Comparison of ENCODE assay signal across 18 cellular contexts in the genomic region with DNA sequence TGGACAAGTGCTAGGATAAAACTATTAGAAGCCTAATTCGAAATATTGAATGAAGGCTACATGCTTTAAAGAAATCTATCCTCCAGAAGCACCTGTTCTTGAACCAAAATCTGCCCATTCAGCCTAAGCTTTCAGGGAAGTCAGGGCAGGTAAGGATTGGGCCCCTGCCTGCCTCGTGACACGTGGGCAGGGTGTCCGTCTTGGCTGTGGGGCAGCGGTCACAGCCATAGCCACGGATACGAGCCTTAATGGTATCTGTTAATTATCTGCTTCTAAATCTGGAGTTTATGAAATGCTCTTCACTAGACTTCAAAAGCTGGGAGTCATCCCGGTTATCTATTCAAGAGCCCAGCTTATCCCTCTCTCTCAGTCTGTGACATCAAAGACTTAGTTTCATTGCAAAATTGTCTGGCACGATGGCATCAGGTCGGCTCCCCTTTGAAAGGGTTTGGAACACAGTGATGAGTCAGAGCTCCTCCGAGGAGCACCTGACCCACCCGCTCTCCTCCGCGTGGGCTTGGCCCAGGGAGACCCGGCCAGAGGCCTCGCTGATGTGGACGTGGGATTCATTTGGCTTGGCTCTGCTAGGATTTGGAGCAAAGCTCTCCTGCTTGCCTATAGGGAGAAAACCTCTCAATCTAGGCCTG.
DNase-seq lines count a peak whose midpoint lies in the region; ATAC-seq, FAIRE-seq and TF ChIP-seq lines count a peak whose summit lies in the region.
"Had no signal": no experiment of that assay in that cellular context is flagged by ENCODE, and none has a peak within 500 bp of the region (broad histone marks: within the 10 kb centered on the region; RNA-seq: fewer than 3 reads in every experiment).

No MANE protein-coding gene starts in this region.

- POLR2A ChIA-PET in HepG2 (lab: Yijun Ruan, JAX), result interaction anchor here (0.6 to 3.0 kb wide), 22 partner anchors 9 to 378 kb away, joined by 3 to 29 read pairs (median 5); no protein-coding TSS in a partner anchor

- H3K9me3 Mint-ChIP-seq in activated CD8-positive, alpha-beta memory T cell treated with anti-CD3 and anti-CD28 coated beads, Interleukin-2, amount 10 ng/mL, durations not matched to agents 7 days and 5 days (ENCODE audit: low read depth), result no peaks in the 10 kb centered on the region
- H3K9me3 Mint-ChIP-seq: GM23338 had no signal

- H3K4me1 Mint-ChIP-seq in activated CD8-positive, alpha-beta memory T cell treated with anti-CD3 and anti-CD28 coated beads, Interleukin-2, amount 10 ng/mL, durations not matched to agents 7 days and 5 days, result no peaks in the 10 kb centered on the region

- H3K4me3 Mint-ChIP-seq in activated CD8-positive, alpha-beta memory T cell treated with anti-CD3 and anti-CD28 coated beads, Interleukin-2, amount 10 ng/mL, durations not matched to agents 7 days and 5 days, result no peak overlapping the region
- H3K4me3 Mint-ChIP-seq: GM23338 had no signal

- H3K4me1 ChIP-seq in HepG2 (ENCODE audit: insufficient read depth, low read length) (peaks cover 52% of the 10 kb centered on the region), smooth muscle cell (ENCODE audit: low read depth) (peaks cover 20% of the 10 kb centered on the region), transverse colon (peaks cover 0 to 9% (median 0%) of the 10 kb centered on the region in 4 donors)

- H3K79me2 ChIP-seq in HepG2 (ENCODE audit: insufficient read depth, low read length) (peaks cover 4% of the 10 kb centered on the region), smooth muscle cell (ENCODE audit: low read depth) (no peaks in the 10 kb centered on the region)

- peak overlapping the region; percentile 73 for H3K4me2 ChIP-seq in HepG2 (ENCODE audit: low read depth, low read length)
- peak overlapping the region; percentile 79 for H3K4me2 ChIP-seq in smooth muscle cell
- H3K4me2 ChIP-seq: GM23338 had no signal

- H3K27ac ChIP-seq in HepG2 (ENCODE audit: extremely low read length, insufficient read depth, low read length) (peak overlapping the region; percentile 68), smooth muscle cell (ENCODE audit: low read depth) (peak overlapping the region; percentile 94), transverse colon (no peak overlapping the region)
- H3K27ac ChIP-seq: C4-2B, SJSA1 had no signal

- no peak for ATAC-seq in activated CD8-positive, alpha-beta memory T cell treated with anti-CD3 and anti-CD28 coated beads, Interleukin-2, amount 10 ng/mL, durations not matched to agents 7 days and 5 days
- peak; percentile 88 for ATAC-seq in HepG2
- ATAC-seq: GM23338 had no signal

- H3F3A ChIP-seq in smooth muscle cell (ENCODE audit: low read depth), result peaks cover 8% of the 10 kb centered on the region

- H3K4me3 ChIP-seq in HepG2 (replicated peaks in 1 of 3; ENCODE audit: insufficient read depth in 1 of 3, low read depth in 2 of 3, low read length in 3 of 3), result peak overlapping the region; percentile 11 to 60 (median 54); a peak in 5 of 6 replicates
- no peak overlapping the region for H3K4me3 ChIP-seq in smooth muscle cell
- no peak overlapping the region for H3K4me3 ChIP-seq in transverse colon
- H3K4me3 ChIP-seq: GM23338, SJSA1 had no signal

- H3K36me3 ChIP-seq in HepG2 (replicated peaks in 1 of 2; ENCODE audit: control insufficient read depth in 1 of 2, insufficient read depth in 2 of 2, low read length in 2 of 2), result no peaks in the 10 kb centered on the region
- H3K36me3 ChIP-seq in smooth muscle cell (ENCODE audit: low read depth), result no peaks in the 10 kb centered on the region
- H3K36me3 ChIP-seq in transverse colon, result no peaks in the 10 kb centered on the region
- H3K36me3 ChIP-seq: SJSA1 had no signal

- DNase-seq in activated CD8-positive, alpha-beta memory T cell treated with anti-CD3 and anti-CD28 coated beads for 24 hours, result peak; percentile 37
- DNase-seq in activated CD8-positive, alpha-beta memory T cell treated with anti-CD3 and anti-CD28 coated beads, Interleukin-2, amount 10 ng/mL, durations not matched to agents 7 days and 5 days, result no peak
- DNase-seq in amniotic epithelial cell (ENCODE audit: low read depth) (peak; percentile 71), HepG2 (ENCODE audit: low spot score) (peak; percentile 98), smooth muscle cell (lab: John Stamatoyannopoulos, UW; ENCODE audit: unreplicated experiment) (no peak), mucosa of gallbladder (ENCODE audit: low spot score) (no peak), transverse colon (no peak)
- no peak for DNase-seq in stimulated activated CD4-positive, alpha-beta T cell treated with anti-CD3 and anti-CD28 coated beads, Interleukin-15, amount 100 ng/mL, for 24 hours
- DNase-seq: DMS79, MV-4-11, NCI-H1436, NCI-H226, NCI-H526 had no signal

- peak overlapping the region; percentile 79 for H2AFZ ChIP-seq in HepG2 (ENCODE audit: low read length)
- H2AFZ ChIP-seq in smooth muscle cell (ENCODE audit: low read depth), result no peak overlapping the region
- H2AFZ ChIP-seq: GM23338 had no signal

- FAIRE-seq in HepG2 (lab: Jason Lieb, UNC), result peak; percentile 68
- FAIRE-seq: A204.1, G401.6 had no signal

- in situ Hi-C loops in HepG2 (cut with HindIII; ENCODE audit: extremely low pct_ligation_motif_present, low pct_unique_long_range_greater_than_20kb), result no loop called here
- in situ Hi-C loops in transverse colon (cut with MboI; ENCODE audit: low pct_ligation_motif_present in 1 of 4, low pct_unique_long_range_greater_than_20kb in 1 of 4, low sequenced_read_pairs in 3 of 4), result no loop called here

- WGBS in HepG2 (ENCODE audit: low lambda C conversion rate), result 7% methylated on average over 11 of the region's 17 CpGs
- WGBS in smooth muscle cell (ENCODE audit: low lambda C conversion rate), result 13% methylated on average over 17 of the region's 17 CpGs
- 81 to 90% methylated on average over 8 to 17 of the region's 17 CpGs for whole genome bisulfite sequencing in transverse colon (ENCODE audit: low coverage in 1 of 2), 2 donors

- intact Hi-C loops in HepG2 (cut with micrococcal nuclease; ENCODE audit: unreplicated experiment), result no loop called here
- intact Hi-C loops in transverse colon (cut with DNase I; ENCODE audit: low total_unique reads), result no loop called here

- peaks cover 40% of the 10 kb centered on the region for H3K27me3 Mint-ChIP-seq in activated CD8-positive, alpha-beta memory T cell treated with anti-CD3 and anti-CD28 coated beads, Interleukin-2, amount 10 ng/mL, durations not matched to agents 7 days and 5 days

- TF ChIP-seq EP300 in HepG2 (IDR thresholded peaks at IDR 0.05; ENCODE audit: low read depth in 2 of 2, low read length in 2 of 2) (peak; percentile 89 to 96; a peak in 3 of 4 replicates), HepG2 (CRISPR knock-in tag; IDR thresholded peaks at IDR 0.05; ENCODE audit: borderline replicate concordance) (peak; percentile 97), transverse colon (IDR thresholded peaks at IDR 0.05; ENCODE audit: low read depth) (no peak)

- H3K27me3 ChIP-seq in HepG2 (ENCODE audit: control insufficient read depth in 1 of 2, insufficient read depth in 2 of 2, low read length in 2 of 2) (no peaks in the 10 kb centered on the region), smooth muscle cell (ENCODE audit: low read depth) (no peaks in the 10 kb centered on the region), transverse colon (no peaks in the 10 kb centered on the region)
- H3K27me3 ChIP-seq: SJSA1 had no signal

- H4K20me1 ChIP-seq in HepG2 (ENCODE audit: insufficient read depth, low read length), result no peaks in the 10 kb centered on the region
- H4K20me1 ChIP-seq in smooth muscle cell (ENCODE audit: low read depth), result no peaks in the 10 kb centered on the region

- TF ChIP-seq POLR2A in HepG2 (IDR thresholded peaks at IDR 0.05; ENCODE audit: insufficient read depth in 1 of 2, low read depth in 2 of 2, low read length in 2 of 2) (peak in 1 of 2 experiments; percentile 94; a peak in 2 of 4 replicates), transverse colon (IDR thresholded peaks at IDR 0.05) (no peak)

- TF ChIP-seq RAD21 in HepG2 (CRISPR knock-in tag; IDR thresholded peaks at IDR 0.05), result no peak

- H3K9me3 ChIP-seq in HepG2 (ENCODE audit: low read length) (no peaks in the 10 kb centered on the region), smooth muscle cell (replicated peaks; ENCODE audit: low read depth) (no peaks in the 10 kb centered on the region), transverse colon (peaks cover 0 to 8% of the 10 kb centered on the region in 2 donors)
- H3K9me3 ChIP-seq: SJSA1 had no signal

- H3K36me3 Mint-ChIP-seq in activated CD8-positive, alpha-beta memory T cell treated with anti-CD3 and anti-CD28 coated beads, Interleukin-2, amount 10 ng/mL, durations not matched to agents 7 days and 5 days, result no peaks in the 10 kb centered on the region

- H3K27ac Mint-ChIP-seq in activated CD8-positive, alpha-beta memory T cell treated with anti-CD3 and anti-CD28 coated beads, Interleukin-2, amount 10 ng/mL, durations not matched to agents 7 days and 5 days, result no peak overlapping the region
- H3K27ac Mint-ChIP-seq: GM23338 had no signal

- CTCF ChIA-PET in activated CD8-positive, alpha-beta memory T cell treated with anti-CD3 and anti-CD28 coated beads, Interleukin-2, amount 10 ng/mL, durations not matched to agents 7 days and 5 days (lab: Charles Lee), result no interaction called here
- CTCF ChIA-PET in HepG2 (lab: Yijun Ruan, JAX; ENCODE audit: low intra/inter-chr PET ratio, low total read pairs), result no interaction called here

- TF ChIP-seq CTCF in HepG2 (CRISPR knock-in tag; IDR thresholded peaks at IDR 0.05) (no peak), smooth muscle cell (IDR thresholded peaks at IDR 0.05; ENCODE audit: borderline replicate concordance, insufficient read depth, poor library complexity, severe bottlenecking) (no peak), transverse colon (IDR thresholded peaks at IDR 0.05) (no peak)

- BruUV-seq in HepG2 (replicated peaks; lab: Mats Ljungman, UMichigan), result no TSS peak

- H3K9ac ChIP-seq in HepG2 (ENCODE audit: insufficient read depth, low read depth, low read length) (peak overlapping the region; percentile 60), smooth muscle cell (ENCODE audit: low read depth) (peak overlapping the region; percentile 12)

TF ChIP-seq in HepG2, 621 proteins besides CTCF, POLR2A, EP300 and RAD21 (continues in another document):
- no peak for TF ChIP-seq GLI4 (CRISPR knock-in tag; IDR thresholded peaks at IDR 0.05; ENCODE audit: borderline replicate concordance)
- TF ChIP-seq ZBTB8A (CRISPR knock-in tag; IDR thresholded peaks at IDR 0.05; ENCODE audit: borderline replicate concordance, low read depth), result no peak
- peak; percentile 64; the same call in 1 of the 2 replicates for TF ChIP-seq NR2C2 (CRISPR knock-in tag; IDR thresholded peaks at IDR 0.05; ENCODE audit: borderline replicate concordance)
- TF ChIP-seq SKI (IDR thresholded peaks at IDR 0.05; ENCODE audit: partially characterized antibody), result peak; percentile 88

Comparison
In these comparisons a context has a peak if more than half of its experiments do, and no peak if none do; other contexts are left out.
1. DNase-seq: peak in activated CD8-positive, alpha-beta memory T cell treated with anti-CD3 and anti-CD28 coated beads for 24 hours (single experiment), amniotic epithelial cell (single experiment) and HepG2 (single experiment); none in activated CD8-positive, alpha-beta memory T cell treated with anti-CD3 and anti-CD28 coated beads, Interleukin-2, amount 10 ng/mL, durations not matched to agents 7 days and 5 days (single experiment), smooth muscle cell (single experiment), mucosa of gallbladder (single experiment), stimulated activated CD4-positive, alpha-beta T cell treated with anti-CD3 and anti-CD28 coated beads, Interleukin-15, amount 100 ng/mL, for 24 hours (single experiment) and transverse colon (single experiment).
2. H3K27ac ChIP-seq: peak in HepG2 (single experiment) and smooth muscle cell (single experiment); none in transverse colon (0 of 4).
3. H3K4me3 ChIP-seq: peak in HepG2 (3 of 3); none in smooth muscle cell (single experiment) and transverse colon (0 of 4).